In genomic region chr7:137656227-137656849, GRCh38 we compare ENCODE assay signal across 8 cellular contexts.
DNase-seq lines count a peak whose midpoint lies in the region; ATAC-seq and TF ChIP-seq lines count a peak whose summit lies in the region.

No MANE protein-coding gene starts in this region.

- intact Hi-C loops in left ventricle myocardium superior (cut with micrococcal nuclease) = loop anchor here (2.0 kb wide), 1 partner anchor 242 kb away; no protein-coding TSS in a partner anchor

- peak; percentile 79 for TF ChIP-seq CTCF in retinal pigment epithelial cell (conservative IDR thresholded peaks at IDR 0.05; ENCODE audit: low read depth, low read length)

- ATAC-seq in HG02588 (IDR thresholded peaks at IDR 0.05; ENCODE audit: unreplicated experiment) (peak; percentile 84), left ventricle myocardium superior (peak; percentile 88)

- H3K4me3 ChIP-seq in retinal pigment epithelial cell (ENCODE audit: low read length) = no peak overlapping the region

- peak; percentile 21 for DNase-seq in GM04503 (ENCODE audit: low read depth)
- peak; percentile 74 for DNase-seq in NCI-H1105 (lab: John Stamatoyannopoulos, UW)
- DNase-seq in SKM-1 treated with dmso at 0.1 percent for 144 hours (lab: John Stamatoyannopoulos, UW; ENCODE audit: unreplicated experiment) = peak; percentile 80
- DNase-seq in amniotic epithelial cell (ENCODE audit: low read depth) = peak; percentile 65
- DNase-seq in left ventricle myocardium superior = peak; percentile 82
- DNase-seq in retinal pigment epithelial cell (ENCODE audit: low read depth) = no peak
- DNase-seq in mesenteric fat pad (ENCODE audit: low spot score) = no peak

Comparison
In these comparisons a context has a peak if more than half of its experiments do, and no peak if none do; other contexts are left out.
1. DNase-seq: peak in GM04503 (single experiment), NCI-H1105 (single experiment), SKM-1 treated with dmso at 0.1 percent for 144 hours (single experiment), amniotic epithelial cell (single experiment) and left ventricle myocardium superior (single experiment); none in retinal pigment epithelial cell (single experiment) and mesenteric fat pad (single experiment).